ENCODE assay signal across 10 cellular contexts in the genomic region with DNA sequence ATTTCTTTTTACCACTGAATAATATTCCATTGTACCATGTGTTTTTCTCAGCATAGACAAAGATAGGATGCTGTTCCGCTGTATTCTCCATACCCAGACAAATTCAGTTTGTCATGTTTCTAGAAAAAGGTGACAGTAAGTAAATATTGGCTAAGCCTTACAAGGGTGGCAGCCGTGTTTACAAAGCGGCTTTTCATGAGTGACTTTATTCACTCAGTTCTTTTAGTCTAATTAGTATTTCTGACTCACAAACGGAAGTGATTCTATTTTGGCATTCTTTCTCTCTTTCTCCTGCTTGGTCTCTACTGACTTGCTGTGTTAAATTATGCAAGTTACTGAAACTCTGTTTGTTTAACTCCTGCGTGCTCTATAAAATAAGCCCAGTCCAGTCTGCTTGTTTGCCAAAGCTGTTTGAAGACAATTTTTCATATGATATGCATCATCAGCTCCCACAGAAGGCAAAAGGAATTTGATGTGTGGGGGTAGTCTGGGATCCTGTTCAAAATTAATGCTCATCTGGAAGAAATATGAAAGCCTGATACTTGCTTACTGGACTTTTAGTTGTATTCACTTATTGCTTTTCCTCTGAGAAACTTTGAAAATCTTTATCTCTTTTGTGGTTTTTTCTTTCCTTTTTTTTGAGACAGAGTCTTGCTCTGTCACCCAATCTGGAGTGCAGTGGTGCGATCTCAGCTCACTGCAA. TPM values are rescaled to one million over a fixed set of nuclear protein-coding genes. Genes with fewer than 3 reads are reported as not detected.
DNase-seq lines count a peak whose midpoint lies in the region; TF ChIP-seq lines count a peak whose summit lies in the region.
"Had no signal": no experiment of that assay in that cellular context is flagged by ENCODE, and none has a peak within 500 bp of the region (broad histone marks: within the 10 kb centered on the region; RNA-seq: fewer than 3 reads in every experiment).

No MANE protein-coding gene starts in this region.

- CTCF ChIA-PET in mammary epithelial cell (lab: Charles Lee; ENCODE audit: low non-redundant PET): no interaction called here

- dilution Hi-C loops in mammary epithelial cell (cut with HindIII; ENCODE audit: low sequenced_read_pairs): no loop called here

- H3K4me1 ChIP-seq in mammary epithelial cell (ENCODE audit: insufficient read depth, low read length): peaks cover 20% of the 10 kb centered on the region
- peaks cover 27% of the 10 kb centered on the region for H3K4me1 ChIP-seq in osteoblast (ENCODE audit: insufficient read depth, low read length)
- H3K4me1 ChIP-seq: parathyroid adenoma had no signal

- H3K9me3 ChIP-seq in mammary epithelial cell (replicated peaks; ENCODE audit: insufficient read depth, low read length): no peaks in the 10 kb centered on the region
- H3K9me3 ChIP-seq in osteoblast (ENCODE audit: low read depth, low read length): no peaks in the 10 kb centered on the region

- H3K27ac Mint-ChIP-seq in activated T-cell treated with anti-CD3 and anti-CD28 coated beads, Interleukin-2, amount 50 U/mL, for 24 hours: no peak overlapping the region

- H3K79me2 ChIP-seq in mammary epithelial cell (ENCODE audit: insufficient read depth, low read length): no peaks in the 10 kb centered on the region
- H3K79me2 ChIP-seq in osteoblast (ENCODE audit: insufficient read depth, low read length): no peaks in the 10 kb centered on the region
- H3K79me2 ChIP-seq: parathyroid adenoma had no signal

- H3K36me3 Mint-ChIP-seq in activated T-cell treated with anti-CD3 and anti-CD28 coated beads, Interleukin-2, amount 50 U/mL, for 24 hours (ENCODE audit: low read depth): no peaks in the 10 kb centered on the region

- no TSS peak for BruUV-seq in mammary epithelial cell (replicated peaks; lab: Mats Ljungman, UMichigan)

- no peak overlapping the region for H3K9ac ChIP-seq in mammary epithelial cell (ENCODE audit: insufficient read depth, low read length)
- H3K9ac ChIP-seq: parathyroid adenoma had no signal

- no peaks in the 10 kb centered on the region for H3K9me3 Mint-ChIP-seq in activated T-cell treated with anti-CD3 and anti-CD28 coated beads, Interleukin-2, amount 50 U/mL, for 24 hours

- peaks cover 42% of the 10 kb centered on the region for H3K27me3 Mint-ChIP-seq in activated T-cell treated with anti-CD3 and anti-CD28 coated beads, Interleukin-2, amount 50 U/mL, for 24 hours

- H3K27me3 ChIP-seq in mammary epithelial cell (ENCODE audit: insufficient read depth, low read length): peaks cover 2% of the 10 kb centered on the region
- H3K27me3 ChIP-seq in osteoblast (ENCODE audit: insufficient read depth, low read length): no peaks in the 10 kb centered on the region

- H4K20me1 ChIP-seq in mammary epithelial cell (ENCODE audit: insufficient read depth, low read length) (no peaks in the 10 kb centered on the region), osteoblast (ENCODE audit: insufficient read depth, low read length) (no peaks in the 10 kb centered on the region)

- 17% methylated on average over 6 of the region's 6 CpGs for WGBS in mammary epithelial cell (ENCODE audit: low coverage, missing lambda C conversion rate)

- H3K4me3 ChIP-seq in mammary epithelial cell (replicated peaks in 1 of 3; ENCODE audit: insufficient read depth in 1 of 3, low read depth in 2 of 3, low read length in 3 of 3): no peak overlapping the region
- H3K4me3 ChIP-seq in osteoblast (ENCODE audit: insufficient read depth, low read length): peak overlapping the region; percentile 30

- DNase-seq in ELR (ENCODE audit: low read depth) (peak; percentile 47), NCI-H226 (peak; percentile 74), mammary epithelial cell (peak; percentile 53), osteoblast (ENCODE audit: insufficient read length, low spot score, missing footprints) (peak; percentile 82), OCI-M2 (lab: John Stamatoyannopoulos, UW; ENCODE audit: unreplicated experiment) (no peak), GDM1 (lab: John Stamatoyannopoulos, UW) (no peak), activated gamma-delta T cell (lab: John Stamatoyannopoulos, UW) (no peak)
- no peak for DNase-seq in activated T-cell treated with anti-CD3 and anti-CD28 coated beads, Interleukin-2, amount 50 U/mL, for 24 hours
- DNase-seq: cerebellar nuclear complex had no signal

- H3K4me1 Mint-ChIP-seq in activated T-cell treated with anti-CD3 and anti-CD28 coated beads, Interleukin-2, amount 50 U/mL, for 24 hours (ENCODE audit: low read depth): peaks cover 17% of the 10 kb centered on the region

- H3K36me3 ChIP-seq in mammary epithelial cell (ENCODE audit: insufficient read depth, low read length): no peaks in the 10 kb centered on the region
- no peaks in the 10 kb centered on the region for H3K36me3 ChIP-seq in osteoblast (ENCODE audit: insufficient read depth, low read length)

- peak overlapping the region; percentile 41 for H3K4me2 ChIP-seq in mammary epithelial cell (ENCODE audit: insufficient read depth, low read depth, low read length)
- peak overlapping the region; percentile 73 for H3K4me2 ChIP-seq in osteoblast (ENCODE audit: insufficient read depth, low read length)

- TF ChIP-seq CTCF in mammary epithelial cell (conservative IDR thresholded peaks at IDR 0.05 in 1 of 2, IDR thresholded peaks at IDR 0.05 in 1 of 2; ENCODE audit: extremely low read depth in 1 of 2, insufficient read depth in 1 of 2, low read depth in 1 of 2, low read length in 2 of 2) (no peak), osteoblast (IDR thresholded peaks at IDR 0.05; ENCODE audit: extremely low read depth, low read depth, low read length) (no peak)

- H3K27ac ChIP-seq in mammary epithelial cell (ENCODE audit: insufficient read depth, low read depth, low read length) (no peak overlapping the region), osteoblast (ENCODE audit: low read depth, low read length) (peak overlapping the region; percentile 83)
- H3K27ac ChIP-seq: parathyroid adenoma had no signal

- peak overlapping the region; percentile 12 for H2AFZ ChIP-seq in mammary epithelial cell (ENCODE audit: low read depth, low read length)
- H2AFZ ChIP-seq in osteoblast (ENCODE audit: low read length): peak overlapping the region; percentile 43
- H2AFZ ChIP-seq: parathyroid adenoma had no signal

- in situ Hi-C loops in mammary epithelial cell (cut with MboI; ENCODE audit: low sequenced_read_pairs in 2 of 2): no loop called here

- intact Hi-C loops in mammary epithelial cell (cut with micrococcal nuclease): loop anchor here (5.0 kb wide), 1 partner anchor 138 kb away; a partner anchor contains a TSS

- no peak overlapping the region for H3K4me3 Mint-ChIP-seq in activated T-cell treated with anti-CD3 and anti-CD28 coated beads, Interleukin-2, amount 50 U/mL, for 24 hours

RNA-seq across cellular contexts. Expression of a gene that starts 2.3 kb away (rescaled TPM):
- total RNA-seq in mammary epithelial cell: 1 to 10 TPM; 1.3 to 2.7 TPM
- 0.94 TPM for polyA plus RNA-seq in mammary epithelial cell
- 7.9 TPM for polyA minus RNA-seq in mammary epithelial cell
- 18.8 and 19.2 TPM in 2 replicates for total RNA-seq in osteoblast

RNA-seq across cellular contexts. Expression of a gene that starts 38.9 kb away (rescaled TPM):
- total RNA-seq in mammary epithelial cell: 10 to 100 TPM; 21.0 to 27.5 TPM
- 14.4 TPM for polyA plus RNA-seq in mammary epithelial cell
- 50.5 TPM for polyA minus RNA-seq in mammary epithelial cell
- 38.0 and 39.4 TPM in 2 replicates for total RNA-seq in osteoblast

RNA-seq across cellular contexts. Expression of a gene that starts 41.5 kb away (rescaled TPM):
- total RNA-seq in mammary epithelial cell (under 1 TPM; 0.61 to 0.67 TPM), osteoblast (0.72 and 1.2 TPM in 2 replicates)
- polyA plus RNA-seq in mammary epithelial cell: 0.42 TPM
- polyA minus RNA-seq in mammary epithelial cell: not detected

Comparison
In these comparisons a context has a peak if more than half of its experiments do, and no peak if none do; other contexts are left out.
1. DNase-seq: peak in ELR (single experiment), NCI-H226 (single experiment), mammary epithelial cell (single experiment) and osteoblast (single experiment); none in OCI-M2 (single experiment), GDM1 (single experiment), activated gamma-delta T cell (single experiment) and activated T-cell treated with anti-CD3 and anti-CD28 coated beads, Interleukin-2, amount 50 U/mL, for 24 hours (single experiment).